ENCODE assay signal across 26 cellular contexts in the genomic region with DNA sequence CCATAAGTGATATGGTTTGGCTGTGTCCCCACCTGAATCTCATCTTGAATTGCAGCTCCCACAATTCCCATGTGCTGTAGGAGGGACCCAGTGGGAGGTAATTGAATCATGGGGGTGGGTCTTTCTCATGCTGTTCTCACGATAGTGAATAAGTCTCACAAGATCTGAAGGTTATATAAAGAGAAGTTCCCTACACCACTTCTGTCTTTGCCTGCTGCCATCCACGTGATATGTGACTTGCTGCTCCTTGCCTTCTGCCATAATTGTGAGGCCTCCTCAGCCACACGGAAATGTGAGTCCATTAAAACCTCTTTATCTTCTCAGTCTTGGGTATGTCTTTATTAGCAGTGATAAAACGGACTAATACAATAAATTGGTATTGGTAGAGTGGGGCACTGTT.
"Had no signal": no experiment of that assay in that cellular context is flagged by ENCODE, and none has a peak within 500 bp of the region (broad histone marks: within the 10 kb centered on the region; RNA-seq: fewer than 3 reads in every experiment).

No MANE protein-coding gene starts in this region.

- H3K4me1 Mint-ChIP-seq: activated naive CD4-positive, alpha-beta T cell treated with anti-CD3 and anti-CD28 coated beads, Interleukin-2, amount 50 U/mL, for 24 hours; nephron; stimulated activated naive B cell treated with anti-CD40 and anti-IgM and Interleukin-4, amounts not matched to agents 10 μg/mL and 1 μg/mL and 100 μg/mL, for 72 hours; T-cell had no signal

- ATAC-seq: body of pancreas; left ventricle myocardium superior; sciatic nerve; stimulated activated naive B cell treated with anti-CD40 and anti-IgM and Interleukin-4, amounts not matched to agents 10 μg/mL and 1 μg/mL and 100 μg/mL, for 72 hours; T-cell had no signal

- H3K27me3 ChIP-seq: body of pancreas, transverse colon, vagina had no signal

- H3K36me3 ChIP-seq: transverse colon, vagina had no signal

- H3K36me3 Mint-ChIP-seq: activated naive CD4-positive, alpha-beta T cell treated with anti-CD3 and anti-CD28 coated beads, Interleukin-2, amount 50 U/mL, for 24 hours; stimulated activated naive B cell treated with anti-CD40 and anti-IgM and Interleukin-4, amounts not matched to agents 10 μg/mL and 1 μg/mL and 100 μg/mL, for 72 hours; T-cell had no signal

- H2AFZ ChIP-seq: parathyroid adenoma had no signal

- H3K4me1 ChIP-seq: body of pancreas, parathyroid adenoma, transverse colon, vagina had no signal

- H3K9ac ChIP-seq: parathyroid adenoma had no signal

- H3K4me3 Mint-ChIP-seq: activated naive CD4-positive, alpha-beta T cell treated with anti-CD3 and anti-CD28 coated beads, Interleukin-2, amount 50 U/mL, for 24 hours; dendritic cell treated with granulocyte-macrophage colony-stimulating factor and Interleukin-4, amounts not matched to agents 40 ng/mL and 50 ng/mL, for 4 days; nephron; stimulated activated naive B cell treated with anti-CD40 and anti-IgM and Interleukin-4, amounts not matched to agents 10 μg/mL and 1 μg/mL and 100 μg/mL, for 72 hours; T-cell; T-helper 2 cell treated with Interferon-gamma antibody and Interleukin-4, amounts not matched to agents 5 μg/mL and 100 μg/mL, for 36 hours had no signal

- H3K9me3 Mint-ChIP-seq: T-helper 2 cell treated with Interferon-gamma antibody and Interleukin-4, amounts not matched to agents 5 μg/mL and 100 μg/mL, for 36 hours had no signal

- H3K4me2 ChIP-seq: smooth muscle cell had no signal

- H3K27ac ChIP-seq: body of pancreas, parathyroid adenoma, transverse colon, vagina, VCaP had no signal

- DNase-seq: activated gamma-delta T cell treated with Interleukin-2 at 50 U/mL for 16 hours; activated T-cell treated with anti-CD3 and anti-CD28 coated beads, Interleukin-2, amount 50 U/mL, for 1 hour; anterior cingulate cortex; body of pancreas; effector CD4-positive, alpha-beta T cell; erythroblast; foreskin melanocyte; hypothalamus; left ventricle myocardium superior; mammary epithelial cell; midbrain; nucleus accumbens; stimulated activated CD4-positive, alpha-beta T cell treated with anti-CD3 and anti-CD28 coated beads, Interleukin-2, amount 100 ng/mL, for 48 hours; stimulated activated CD8-positive, alpha-beta memory T cell treated with anti-CD3 and anti-CD28 coated beads, Interleukin-4, amount 100 ng/mL, for 48 hours; stimulated activated naive B cell treated with anti-CD40 and anti-IgM and Interleukin-4, amounts not matched to agents 10 μg/mL and 1 μg/mL and 100 μg/mL, for 72 hours; T-cell; transverse colon had no signal

- H3K27ac Mint-ChIP-seq: activated naive CD4-positive, alpha-beta T cell treated with anti-CD3 and anti-CD28 coated beads, Interleukin-2, amount 50 U/mL, for 24 hours; dendritic cell treated with granulocyte-macrophage colony-stimulating factor and Interleukin-4, amounts not matched to agents 40 ng/mL and 50 ng/mL, for 4 days; nephron; stimulated activated naive B cell treated with anti-CD40 and anti-IgM and Interleukin-4, amounts not matched to agents 10 μg/mL and 1 μg/mL and 100 μg/mL, for 72 hours; T-cell; T-helper 2 cell treated with Interferon-gamma antibody and Interleukin-4, amounts not matched to agents 5 μg/mL and 100 μg/mL, for 36 hours had no signal

- H3K79me2 ChIP-seq: parathyroid adenoma had no signal

- H3K9me3 ChIP-seq: body of pancreas, transverse colon, vagina had no signal

- H3K4me3 ChIP-seq: body of pancreas, smooth muscle cell, transverse colon, vagina had no signal

- H3K27me3 Mint-ChIP-seq: dendritic cell treated with granulocyte-macrophage colony-stimulating factor and Interleukin-4, amounts not matched to agents 40 ng/mL and 50 ng/mL, for 4 days; T-cell had no signal
